In genomic region chr1:179953974-179954493, GRCh38 we compare ENCODE assay signal across 1 cellular context.
TF ChIP-seq lines count a peak whose summit lies in the region.

No MANE protein-coding gene starts in this region.

TF ChIP-seq in K562, 482 proteins besides CTCF, POLR2A, EP300 and RAD21 (continued from another document and continues in another):
- no peak for TF ChIP-seq GTF3C2 (IDR thresholded peaks at IDR 0.05; ENCODE audit: borderline replicate concordance, extremely low read depth, insufficient read length)
- no peak for TF ChIP-seq PRMT5 (CRISPR knock-in tag; IDR thresholded peaks at IDR 0.05)
- TF ChIP-seq ZNF444 (CRISPR knock-in tag; IDR thresholded peaks at IDR 0.05): no peak
- no peak for TF ChIP-seq DEAF1 (CRISPR knock-in tag; IDR thresholded peaks at IDR 0.05)
- TF ChIP-seq ATF6 (CRISPR knock-in tag; IDR thresholded peaks at IDR 0.05): peak; percentile 62; the same call in 1 of the 2 replicates
- TF ChIP-seq NR2C1 (IDR thresholded peaks at IDR 0.05): no peak
- TF ChIP-seq NR2C1 (tag; IDR thresholded peaks at IDR 0.05): no peak; the same call in none of the 2 replicates
- no peak; a peak in 1 of 4 replicates for TF ChIP-seq KDM1A (IDR thresholded peaks at IDR 0.05)
- peak; percentile 51; the same call in 1 of the 2 replicates for TF ChIP-seq ZNF232 (CRISPR knock-in tag; IDR thresholded peaks at IDR 0.05)
- 0 out of 2 replicates have a peak, but pooled peaks have one; percentile 14 for TF ChIP-seq ZNF445 (CRISPR knock-in tag; IDR thresholded peaks at IDR 0.05; ENCODE audit: low read depth)
- TF ChIP-seq HLTF (IDR thresholded peaks at IDR 0.05): peak; percentile 75; the same call in 1 of the 2 replicates
- TF ChIP-seq GABPA (tag; conservative IDR thresholded peaks at IDR 0.05; ENCODE audit: low read depth): 0 out of 2 replicates have a peak, but pooled peaks have one; percentile 58
- TF ChIP-seq ETS2 (tag; IDR thresholded peaks at IDR 0.05; ENCODE audit: borderline replicate concordance, poor library complexity, severe bottlenecking): no peak
- TF ChIP-seq ZNF518B (CRISPR knock-in tag; IDR thresholded peaks at IDR 0.05): no peak
- TF ChIP-seq PBX2 (CRISPR knock-in tag; IDR thresholded peaks at IDR 0.05; ENCODE audit: low read depth): no peak
- peak; percentile 56 for TF ChIP-seq PBX2 (tag; conservative IDR thresholded peaks at IDR 0.05; ENCODE audit: low read depth)
- TF ChIP-seq FOXK1 (CRISPR knock-in tag; IDR thresholded peaks at IDR 0.05; ENCODE audit: borderline replicate concordance): peak; percentile 85; the same call in 1 of the 2 replicates
- no peak for TF ChIP-seq RBM22 (IDR thresholded peaks at IDR 0.05; ENCODE audit: low read depth, low read length, poor library complexity, severe bottlenecking)
- peak; percentile 85 for TF ChIP-seq ZNF592 (IDR thresholded peaks at IDR 0.05)
- no peak for TF ChIP-seq MXI1 (IDR thresholded peaks at IDR 0.05; ENCODE audit: low read depth, low read length)
- no peak for TF ChIP-seq TSC22D4 (tag; IDR thresholded peaks at IDR 0.05)
- no peak for TF ChIP-seq FUS (optimal IDR thresholded peaks at IDR 0.05; ENCODE audit: low read depth, low read length)
- no peak for TF ChIP-seq MITF (IDR thresholded peaks at IDR 0.05)
- no peak for TF ChIP-seq ZC3H11A (IDR thresholded peaks at IDR 0.05; ENCODE audit: low read depth, low read length)
- no peak for TF ChIP-seq SLC30A9 (CRISPR knock-in tag; IDR thresholded peaks at IDR 0.05)
- TF ChIP-seq DDX20 (tag; IDR thresholded peaks at IDR 0.05; ENCODE audit: low read depth): 0 out of 2 replicates have a peak, but pooled peaks have one; percentile 20
- TF ChIP-seq FOS (IDR thresholded peaks at IDR 0.05; ENCODE audit: extremely low read depth, insufficient read length): no peak
- TF ChIP-seq THRB (CRISPR knock-in tag; conservative IDR thresholded peaks at IDR 0.05): 0 out of 2 replicates have a peak, but pooled peaks have one; percentile 34
- no peak for TF ChIP-seq TEAD4 (IDR thresholded peaks at IDR 0.05; ENCODE audit: low read length)
- TF ChIP-seq TEAD4 (CRISPR knock-in tag; IDR thresholded peaks at IDR 0.05; ENCODE audit: borderline replicate concordance): no peak
- no peak for TF ChIP-seq TAF15 (IDR thresholded peaks at IDR 0.05; ENCODE audit: low read depth, low read length)
- TF ChIP-seq RCOR1 (IDR thresholded peaks at IDR 0.05; ENCODE audit: borderline replicate concordance in 1 of 2, low read depth in 2 of 2, low read length in 2 of 2): 0 out of 4 replicates have a peak, but pooled peaks of 1 of the 2 experiments have one; percentile 41
- TF ChIP-seq ZNF785 (CRISPR knock-in tag; IDR thresholded peaks at IDR 0.05): no peak
- TF ChIP-seq KDM5B (IDR thresholded peaks at IDR 0.05; ENCODE audit: insufficient replicate concordance, low read depth, low read length): peak; percentile 21
- peak; percentile 64; the same call in 1 of the 2 replicates for TF ChIP-seq SMARCA4 (IDR thresholded peaks at IDR 0.05)
- 0 out of 2 replicates have a peak, but pooled peaks have one; percentile 6 for TF ChIP-seq FOSL1 (tag; conservative IDR thresholded peaks at IDR 0.05)
- peak; percentile 29; the same call in 1 of the 2 replicates for TF ChIP-seq ZNF695 (CRISPR knock-in tag; IDR thresholded peaks at IDR 0.05)
- TF ChIP-seq BHLHE40 (IDR thresholded peaks at IDR 0.05; ENCODE audit: low read length): no peak
- TF ChIP-seq SAFB2 (IDR thresholded peaks at IDR 0.05; ENCODE audit: borderline replicate concordance, low read depth, low read length, severe bottlenecking): no peak
- peak; percentile 10 for TF ChIP-seq PHF20 (IDR thresholded peaks at IDR 0.05; ENCODE audit: partially characterized antibody)
